In genomic region chr17:29170682-29171081, GRCh38 we compare ENCODE assay signal across 39 cellular contexts.
"Had no signal": no experiment of that assay in that cellular context is flagged by ENCODE, and none has a peak within 500 bp of the region (broad histone marks: within the 10 kb centered on the region; RNA-seq: fewer than 3 reads in every experiment).

No MANE protein-coding gene starts in this region.

- FAIRE-seq: bronchial epithelial cell, TTC549 had no signal

- H3K4me1 Mint-ChIP-seq: activated B cell treated with CpG ODN at 0.5 μM for 24 hours; activated CD4-positive, alpha-beta T cell treated with anti-CD3 and anti-CD28 coated beads, Interleukin-2, amount 10 ng/mL, durations not matched to agents 24 days and 14 days; activated naive CD4-positive, alpha-beta T cell treated with anti-CD3 and anti-CD28 coated beads, Interleukin-2, amount 10 ng/mL, durations not matched to agents 7 days and 5 days; activated naive CD4-positive, alpha-beta T cell treated with anti-CD3 and anti-CD28 coated beads, Interleukin-2, amount 50 U/mL, for 24 hours; activated naive CD8-positive, alpha-beta T cell treated with anti-CD3 and anti-CD28 coated beads, Interleukin-2, amount 50 U/mL, for 24 hours; central memory CD8-positive, alpha-beta T cell had no signal

- DNase-seq: activated B cell treated with CpG ODN at 0.5 μM for 24 hours; activated CD4-positive, alpha-beta memory T cell treated with anti-CD3 and anti-CD28 coated beads for 36 hours; activated CD4-positive, alpha-beta T cell treated with anti-CD3 and anti-CD28 coated beads for 4 hours; activated CD4-positive, alpha-beta T cell treated with anti-CD3 and anti-CD28 coated beads, Interleukin-2, amount 10 ng/mL, durations not matched to agents 24 days and 14 days; activated CD4-positive, alpha-beta T cell treated with anti-CD3 and anti-CD28 coated beads, Interleukin-2, amount 50 U/mL, for 1 hour; activated CD4-positive, alpha-beta T cell treated with anti-CD3 and anti-CD28 coated beads, Interleukin-2, amount 50 U/mL, for 4 hours; activated CD4-positive, CD25-positive, alpha-beta regulatory T cell treated with anti-CD3 and anti-CD28 coated beads, Interleukin-2, amount 50 U/mL, for 72 hours; activated CD8-positive, alpha-beta memory T cell treated with anti-CD3 and anti-CD28 coated beads, Interleukin-2, amount 50 U/mL, for 4 hours; activated CD8-positive, alpha-beta T cell treated with anti-CD3 and anti-CD28 coated beads for 36 hours; activated effector memory CD4-positive, alpha-beta T cell treated with Interleukin-2 at 50 U/mL for 16 hours; activated gamma-delta T cell; activated naive CD4-positive, alpha-beta T cell treated with anti-CD3 and anti-CD28 coated beads, Interleukin-2, amount 10 ng/mL, durations not matched to agents 7 days and 5 days; activated naive CD4-positive, alpha-beta T cell treated with Interleukin-2 at 50 U/mL for 16 hours; activated naive CD8-positive, alpha-beta T cell treated with anti-CD3 and anti-CD28 coated beads, Interleukin-2, amount 10 ng/mL, durations not matched to agents 7 days and 5 days; activated naive CD8-positive, alpha-beta T cell treated with anti-CD3 and anti-CD28 coated beads, Interleukin-2, amount 50 U/mL, for 24 hours; activated T-cell treated with anti-CD3 and anti-CD28 coated beads for 4 hours; activated T-cell treated with anti-CD3 and anti-CD28 coated beads, Interleukin-2, amount 50 U/mL, for 1 hour; activated T-cell treated with anti-CD3 and anti-CD28 coated beads, Interleukin-2, amount 50 U/mL, for 4 hours; activated T-cell treated with anti-CD3 and anti-CD28 coated beads, Interleukin-2, amount 50 U/mL, for 72 hours; amygdala; anterior cingulate cortex; caudate nucleus; SW 1271; T-helper 1 cell; T-helper 2 cell; T-helper 9 cell had no signal

- H3K4me3 ChIP-seq: ascending aorta, cardiac muscle cell had no signal

- H3K27ac ChIP-seq: ascending aorta, cardiac muscle cell, VCaP had no signal

- ATAC-seq: activated CD8-positive, alpha-beta T cell treated with anti-CD3 and anti-CD28 coated beads for 36 hours; activated naive CD8-positive, alpha-beta T cell treated with anti-CD3 and anti-CD28 coated beads, Interleukin-2, amount 50 U/mL, for 24 hours; activated T-cell treated with anti-CD3 and anti-CD28 coated beads, Interleukin-2, amount 50 U/mL, for 4 hours; activated T-cell treated with anti-CD3 and anti-CD28 coated beads, Interleukin-2, amount 50 U/mL, for 72 hours had no signal

- H3K27me3 ChIP-seq: ascending aorta, cardiac muscle cell had no signal

- H3K9me3 Mint-ChIP-seq: activated B cell treated with CpG ODN at 0.5 μM for 24 hours; activated CD4-positive, alpha-beta memory T cell treated with anti-CD3 and anti-CD28 coated beads for 36 hours; activated CD4-positive, alpha-beta T cell treated with anti-CD3 and anti-CD28 coated beads, Interleukin-2, amount 10 ng/mL, durations not matched to agents 24 days and 14 days; activated CD8-positive, alpha-beta T cell treated with anti-CD3 and anti-CD28 coated beads for 36 hours; activated naive CD4-positive, alpha-beta T cell treated with anti-CD3 and anti-CD28 coated beads, Interleukin-2, amount 10 ng/mL, durations not matched to agents 7 days and 5 days; activated naive CD4-positive, alpha-beta T cell treated with anti-CD3 and anti-CD28 coated beads, Interleukin-2, amount 50 U/mL, for 24 hours; activated naive CD8-positive, alpha-beta T cell treated with anti-CD3 and anti-CD28 coated beads, Interleukin-2, amount 10 ng/mL, durations not matched to agents 7 days and 5 days; activated naive CD8-positive, alpha-beta T cell treated with anti-CD3 and anti-CD28 coated beads, Interleukin-2, amount 50 U/mL, for 24 hours; activated T-cell treated with anti-CD3 and anti-CD28 coated beads, Interleukin-2, amount 50 U/mL, for 4 hours; activated T-cell treated with anti-CD3 and anti-CD28 coated beads, Interleukin-2, amount 50 U/mL, for 72 hours; activated T-helper 1 cell treated with anti-CD3 and anti-CD28 coated beads, Interleukin-12 subunit alpha, Interleukin-12 subunit beta, Interleukin-2, Interleukin-4 antibody, amounts not matched to agents 30 ng/mL and 10 ng/mL and 1 ng/mL, durations not matched to agents 14 hours and 24 hours and 36 hours; activated T-helper 2 cell treated with anti-CD3 and anti-CD28 coated beads, Interferon-gamma antibody, Interleukin-2, Interleukin-4, amounts not matched to agents 10 μg/mL and 5 μg/mL and 100 μg/mL, durations not matched to agents 14 hours and 24 hours and 36 hours; central memory CD8-positive, alpha-beta T cell; T-helper 1 cell treated with Interleukin-12 subunit alpha and Interleukin-12 subunit beta and Interleukin-4 antibody, amounts not matched to agents 30 μg/mL and 1 μg/mL, for 36 hours; T-helper 2 cell treated with Interferon-gamma antibody and Interleukin-4, amounts not matched to agents 5 μg/mL and 100 μg/mL, for 36 hours had no signal

- H3K4me3 Mint-ChIP-seq: activated B cell treated with CpG ODN at 0.5 μM for 24 hours; activated CD4-positive, alpha-beta memory T cell treated with anti-CD3 and anti-CD28 coated beads for 36 hours; activated CD4-positive, alpha-beta T cell treated with anti-CD3 and anti-CD28 coated beads, Interleukin-2, amount 10 ng/mL, durations not matched to agents 24 days and 14 days; activated CD8-positive, alpha-beta T cell treated with anti-CD3 and anti-CD28 coated beads for 36 hours; activated naive CD4-positive, alpha-beta T cell treated with anti-CD3 and anti-CD28 coated beads, Interleukin-2, amount 10 ng/mL, durations not matched to agents 7 days and 5 days; activated naive CD4-positive, alpha-beta T cell treated with anti-CD3 and anti-CD28 coated beads, Interleukin-2, amount 50 U/mL, for 24 hours; activated naive CD8-positive, alpha-beta T cell; activated naive CD8-positive, alpha-beta T cell treated with anti-CD3 and anti-CD28 coated beads, Interleukin-2, amount 10 ng/mL, durations not matched to agents 7 days and 5 days; activated naive CD8-positive, alpha-beta T cell treated with anti-CD3 and anti-CD28 coated beads, Interleukin-2, amount 50 U/mL, for 24 hours; activated T-cell treated with anti-CD3 and anti-CD28 coated beads, Interleukin-2, amount 50 U/mL, for 4 hours; activated T-cell treated with anti-CD3 and anti-CD28 coated beads, Interleukin-2, amount 50 U/mL, for 72 hours; activated T-helper 1 cell treated with anti-CD3 and anti-CD28 coated beads, Interleukin-12 subunit alpha, Interleukin-12 subunit beta, Interleukin-2, Interleukin-4 antibody, amounts not matched to agents 30 ng/mL and 10 ng/mL and 1 ng/mL, durations not matched to agents 14 hours and 24 hours and 36 hours; brain; central memory CD8-positive, alpha-beta T cell; T-helper 1 cell treated with Interleukin-12 subunit alpha and Interleukin-12 subunit beta and Interleukin-4 antibody, amounts not matched to agents 30 μg/mL and 1 μg/mL, for 36 hours; T-helper 2 cell treated with Interferon-gamma antibody and Interleukin-4, amounts not matched to agents 5 μg/mL and 100 μg/mL, for 36 hours had no signal

- H3K4me1 ChIP-seq: ascending aorta had no signal

- H3K9me3 ChIP-seq: ascending aorta had no signal

- H3K36me3 Mint-ChIP-seq: activated naive CD4-positive, alpha-beta T cell treated with anti-CD3 and anti-CD28 coated beads, Interleukin-2, amount 10 ng/mL, durations not matched to agents 7 days and 5 days had no signal

- H3K27ac Mint-ChIP-seq: activated B cell treated with CpG ODN at 0.5 μM for 24 hours; activated CD4-positive, alpha-beta memory T cell treated with anti-CD3 and anti-CD28 coated beads for 36 hours; activated CD4-positive, alpha-beta T cell treated with anti-CD3 and anti-CD28 coated beads, Interleukin-2, amount 10 ng/mL, durations not matched to agents 24 days and 14 days; activated CD8-positive, alpha-beta T cell treated with anti-CD3 and anti-CD28 coated beads for 36 hours; activated naive CD4-positive, alpha-beta T cell treated with anti-CD3 and anti-CD28 coated beads, Interleukin-2, amount 10 ng/mL, durations not matched to agents 7 days and 5 days; activated naive CD4-positive, alpha-beta T cell treated with anti-CD3 and anti-CD28 coated beads, Interleukin-2, amount 50 U/mL, for 24 hours; activated naive CD8-positive, alpha-beta T cell; activated naive CD8-positive, alpha-beta T cell treated with anti-CD3 and anti-CD28 coated beads, Interleukin-2, amount 10 ng/mL, durations not matched to agents 7 days and 5 days; activated naive CD8-positive, alpha-beta T cell treated with anti-CD3 and anti-CD28 coated beads, Interleukin-2, amount 50 U/mL, for 24 hours; activated T-helper 1 cell treated with anti-CD3 and anti-CD28 coated beads, Interleukin-12 subunit alpha, Interleukin-12 subunit beta, Interleukin-2, Interleukin-4 antibody, amounts not matched to agents 30 ng/mL and 10 ng/mL and 1 ng/mL, durations not matched to agents 14 hours and 24 hours and 36 hours; activated T-helper 2 cell treated with anti-CD3 and anti-CD28 coated beads, Interferon-gamma antibody, Interleukin-2, Interleukin-4, amounts not matched to agents 10 μg/mL and 5 μg/mL and 100 μg/mL, durations not matched to agents 14 hours and 24 hours and 36 hours; brain; T-helper 1 cell treated with Interleukin-12 subunit alpha and Interleukin-12 subunit beta and Interleukin-4 antibody, amounts not matched to agents 30 μg/mL and 1 μg/mL, for 36 hours; T-helper 2 cell treated with Interferon-gamma antibody and Interleukin-4, amounts not matched to agents 5 μg/mL and 100 μg/mL, for 36 hours had no signal

- H3K27me3 Mint-ChIP-seq: activated B cell treated with CpG ODN at 0.5 μM for 24 hours; activated CD4-positive, alpha-beta memory T cell treated with anti-CD3 and anti-CD28 coated beads for 36 hours; activated CD4-positive, alpha-beta T cell treated with anti-CD3 and anti-CD28 coated beads, Interleukin-2, amount 10 ng/mL, durations not matched to agents 24 days and 14 days; activated CD8-positive, alpha-beta T cell treated with anti-CD3 and anti-CD28 coated beads for 36 hours; activated naive CD4-positive, alpha-beta T cell treated with anti-CD3 and anti-CD28 coated beads, Interleukin-2, amount 50 U/mL, for 24 hours; activated naive CD8-positive, alpha-beta T cell; activated naive CD8-positive, alpha-beta T cell treated with anti-CD3 and anti-CD28 coated beads, Interleukin-2, amount 10 ng/mL, durations not matched to agents 7 days and 5 days; activated naive CD8-positive, alpha-beta T cell treated with anti-CD3 and anti-CD28 coated beads, Interleukin-2, amount 50 U/mL, for 24 hours; brain; central memory CD8-positive, alpha-beta T cell had no signal
